ENCODE assay signal across 9 cellular contexts in genomic region chr14:74038015-74038859, GRCh38. TPM values are rescaled to one million over a fixed set of nuclear protein-coding genes. Genes with fewer than 3 reads are reported as not detected.
DNase-seq lines count a peak whose midpoint lies in the region; ATAC-seq and TF ChIP-seq lines count a peak whose summit lies in the region.
"Had no signal": no experiment of that assay in that cellular context is flagged by ENCODE, and none has a peak within 500 bp of the region (broad histone marks: within the 10 kb centered on the region; RNA-seq: fewer than 3 reads in every experiment).

No MANE protein-coding gene starts in this region.

- intact Hi-C loops in Caco-2 (cut with micrococcal nuclease; ENCODE audit: unreplicated experiment) (loop anchor here (1.0 to 5.0 kb wide), 3 partner anchors 41 to 310 kb away; no protein-coding TSS in a partner anchor), left lung (cut with DNase I) (no loop called here)

- TF ChIP-seq CTCF in Caco-2 (IDR thresholded peaks at IDR 0.05; ENCODE audit: insufficient read depth in 1 of 2, low read depth in 1 of 2, low read length in 1 of 2, severe bottlenecking in 1 of 2, unreplicated experiment in 1 of 2): peak; percentile 65 to 70
- TF ChIP-seq CTCF in brain microvascular endothelial cell (IDR thresholded peaks at IDR 0.05; ENCODE audit: low read depth, low read length, missing control alignments): peak; percentile 48
- TF ChIP-seq CTCF in left lung (IDR thresholded peaks at IDR 0.05): peak; percentile 55 to 61

- H3K27ac ChIP-seq in brain microvascular endothelial cell (no peak overlapping the region), left lung (no peak overlapping the region)
- H3K27ac ChIP-seq: SJSA1 had no signal

- H3K4me1 Mint-ChIP-seq in Caco-2 (ENCODE audit: low read depth, unreplicated experiment): no peaks in the 10 kb centered on the region

- no peaks in the 10 kb centered on the region for H3K4me1 ChIP-seq in Caco-2
- no peaks in the 10 kb centered on the region for H3K4me1 ChIP-seq in left lung
- H3K4me1 ChIP-seq: SJSA1 had no signal

- peak; percentile 73 for ATAC-seq in left lung
- ATAC-seq in GM21576 (IDR thresholded peaks at IDR 0.05; ENCODE audit: unreplicated experiment): no peak

- H3K27ac Mint-ChIP-seq in Caco-2 (ENCODE audit: unreplicated experiment): no peak overlapping the region

- H3K36me3 ChIP-seq in Caco-2 (ENCODE audit: control insufficient read depth, insufficient read depth, low read length) (no peaks in the 10 kb centered on the region), brain microvascular endothelial cell (replicated peaks) (no peaks in the 10 kb centered on the region), left lung (no peaks in the 10 kb centered on the region)
- H3K36me3 ChIP-seq: SJSA1 had no signal

- no peaks in the 10 kb centered on the region for H3K36me3 Mint-ChIP-seq in Caco-2 (ENCODE audit: insufficient read depth, unreplicated experiment)

- DNase-seq in Caco-2 (peak in 1 of 2 experiments; percentile 56), HCEC 1CT (peak; percentile 47), NCI-H748 (lab: John Stamatoyannopoulos, UW; ENCODE audit: unreplicated experiment) (peak; percentile 61), brain microvascular endothelial cell (peak; percentile 39), left lung (no peak), ecto neural progenitor cell (ENCODE audit: low spot score) (no peak)
- no peak for DNase-seq in activated effector memory CD4-positive, alpha-beta T cell treated with Interleukin-2 at 50 U/mL for 16 hours

- H3K4me3 ChIP-seq in Caco-2 (ENCODE audit: low read depth, low read length): no peak overlapping the region
- H3K4me3 ChIP-seq in brain microvascular endothelial cell (ENCODE audit: low read depth, low read length): no peak overlapping the region
- H3K4me3 ChIP-seq in left lung: no peak overlapping the region
- H3K4me3 ChIP-seq: SJSA1 had no signal

- POLR2A ChIA-PET in Caco-2 (lab: Charles Lee): no interaction called here

- CTCF ChIA-PET in Caco-2 (lab: Charles Lee): interaction anchor here (0.6 kb wide), 2 partner anchors 11 to 1801 kb away, joined by 3 to 5 read pairs; no protein-coding TSS in a partner anchor

- H3K9me3 ChIP-seq in Caco-2 (no peaks in the 10 kb centered on the region), left lung (no peaks in the 10 kb centered on the region)
- H3K9me3 ChIP-seq: SJSA1 had no signal

- in situ Hi-C loops in brain microvascular endothelial cell (cut with HindIII; ENCODE audit: low pct_ligation_motif_present, low sequenced_read_pairs): no loop called here

- no peak overlapping the region for H3K4me3 Mint-ChIP-seq in Caco-2 (ENCODE audit: unreplicated experiment)

- no peaks in the 10 kb centered on the region for H3K27me3 Mint-ChIP-seq in Caco-2 (ENCODE audit: insufficient read depth, unreplicated experiment)

- H3K27me3 ChIP-seq in Caco-2 (replicated peaks; ENCODE audit: control insufficient read depth, insufficient read depth, low read length): no peaks in the 10 kb centered on the region
- H3K27me3 ChIP-seq in brain microvascular endothelial cell (replicated peaks): no peaks in the 10 kb centered on the region
- no peaks in the 10 kb centered on the region for H3K27me3 ChIP-seq in left lung
- H3K27me3 ChIP-seq: SJSA1 had no signal

- H3K9me3 Mint-ChIP-seq in Caco-2 (ENCODE audit: unreplicated experiment): no peaks in the 10 kb centered on the region

- BruUV-seq in Caco-2 (replicated peaks; lab: Mats Ljungman, UMichigan): no TSS peak

RNA-seq across cellular contexts. Expression of gene BBOF1, which starts 19.1 kb away (rescaled TPM):
- total RNA-seq in Caco-2 (2022) (0.66 and 0.91 TPM in 2 replicates), left lung (1 to 10 TPM; 2.2 to 5.1 TPM)

RNA-seq across cellular contexts. Expression of gene ENTPD5, which starts 19.1 kb away (rescaled TPM):
- total RNA-seq in Caco-2 (2022): 9.1 and 9.3 TPM in 2 replicates
- 10 to 100 TPM; 18.7 TPM for total RNA-seq in left lung

RNA-seq across cellular contexts. Expression of gene ALDH6A1, which starts 46.0 kb away (rescaled TPM):
- total RNA-seq in Caco-2 (2022) (25.9 and 30.0 TPM in 2 replicates), left lung (10 to 100 TPM; 23.0 to 62.4 TPM)

RNA-seq across cellular contexts. Expression of gene LIN52, which starts 46.5 kb away (rescaled TPM):
- total RNA-seq in Caco-2 (2022) (11.3 and 11.8 TPM in 2 replicates), left lung (10 to 100 TPM; 10.1 to 12.0 TPM)

Comparison
In these comparisons a context has a peak if more than half of its experiments do, and no peak if none do; other contexts are left out.
1. DNase-seq: peak in HCEC 1CT (single experiment), NCI-H748 (single experiment) and brain microvascular endothelial cell (single experiment); none in left lung (0 of 2), ecto neural progenitor cell (single experiment) and activated effector memory CD4-positive, alpha-beta T cell treated with Interleukin-2 at 50 U/mL for 16 hours (single experiment).
2. Peak in every context shown above with its lines, with median percentiles within 50 percentile points of each other: CTCF ChIP-seq.